ENCODE assay signal across 14 cellular contexts in genomic region chr1:162663086-162663485, GRCh38. TPM values are rescaled to one million over a fixed set of nuclear protein-coding genes. Genes with fewer than 3 reads are reported as not detected.
DNase-seq lines count a peak whose midpoint lies in the region; ATAC-seq and TF ChIP-seq lines count a peak whose summit lies in the region.
"Had no signal": no experiment of that assay in that cellular context is flagged by ENCODE, and none has a peak within 500 bp of the region (broad histone marks: within the 10 kb centered on the region; RNA-seq: fewer than 3 reads in every experiment).

No MANE protein-coding gene starts in this region.

- TF ChIP-seq CTCF in GM10266 (IDR thresholded peaks at IDR 0.05; ENCODE audit: control insufficient read depth, insufficient read depth, low read depth, missing control alignments) (no peak), testis (IDR thresholded peaks at IDR 0.05) (no peak), upper lobe of left lung (IDR thresholded peaks at IDR 0.05) (no peak), esophagus muscularis mucosa (IDR thresholded peaks at IDR 0.05) (no peak)

- no peak overlapping the region for H2BK15ac ChIP-seq in mesenchymal stem cell (ENCODE audit: low read depth, poor library complexity, severe bottlenecking)

- H3K36me3 ChIP-seq in mesenchymal stem cell (ENCODE audit: control insufficient read depth in 1 of 2, insufficient read depth in 2 of 2, low read depth in 1 of 2, low read length in 2 of 2) (peaks cover 8 to 53% of the 10 kb centered on the region in 2 experiments), testis (ENCODE audit: low read depth, missing control alignments) (no peaks in the 10 kb centered on the region), upper lobe of left lung (no peaks in the 10 kb centered on the region), esophagus muscularis mucosa (peaks cover 0 to 6% (median 2%) of the 10 kb centered on the region in 4 donors)
- H3K36me3 ChIP-seq: upper lobe of right lung had no signal

- no peak for TF ChIP-seq EP300 in upper lobe of left lung (IDR thresholded peaks at IDR 0.05)
- no peak for TF ChIP-seq EP300 in esophagus muscularis mucosa (IDR thresholded peaks at IDR 0.05)

- ATAC-seq in HG02588 (IDR thresholded peaks at IDR 0.05; ENCODE audit: unreplicated experiment) = peak; percentile 53
- no peak for ATAC-seq in upper lobe of left lung (ENCODE audit: low FRiP score in 2 of 2)
- ATAC-seq: activated T-helper 17 cell treated with anti-CD3 and anti-CD28 coated beads, Interleukin-2, amount 50 U/mL, for 72 hours; naive thymus-derived CD4-positive, alpha-beta T cell had no signal

- H2BK12ac ChIP-seq in mesenchymal stem cell (ENCODE audit: low read length in 2 of 2) = no peak overlapping the region

- H3K9me3 ChIP-seq in mesenchymal stem cell (ENCODE audit: control insufficient read depth, low read length) (no peaks in the 10 kb centered on the region), testis (no peaks in the 10 kb centered on the region), upper lobe of left lung (no peaks in the 10 kb centered on the region), esophagus muscularis mucosa (no peaks in the 10 kb centered on the region)
- H3K9me3 ChIP-seq: upper lobe of right lung had no signal

- no peak overlapping the region for H2BK5ac ChIP-seq in mesenchymal stem cell (ENCODE audit: low read depth, low read length, poor library complexity, severe bottlenecking)

- H3K4me2 ChIP-seq in mesenchymal stem cell (ENCODE audit: low read length, poor library complexity, severe bottlenecking) = no peak overlapping the region

- no peak overlapping the region for H3K4ac ChIP-seq in mesenchymal stem cell (ENCODE audit: low read depth in 1 of 2, low read length in 2 of 2)

- H4K91ac ChIP-seq in mesenchymal stem cell (ENCODE audit: low read length) = no peak overlapping the region

- no peak overlapping the region for H3K27ac ChIP-seq in mesenchymal stem cell (ENCODE audit: low read length, poor library complexity, severe bottlenecking)
- no peak overlapping the region for H3K27ac ChIP-seq in testis
- no peak overlapping the region for H3K27ac ChIP-seq in upper lobe of left lung
- H3K27ac ChIP-seq in esophagus muscularis mucosa (replicated peaks in 1 of 4) = peak overlapping the region in 1 of 4 donors; percentile 25
- H3K27ac ChIP-seq: upper lobe of right lung had no signal

- H3K9ac ChIP-seq in mesenchymal stem cell (ENCODE audit: low read length) = peak overlapping the region; percentile 69

- peaks cover 35% of the 10 kb centered on the region for H3K79me1 ChIP-seq in mesenchymal stem cell (replicated peaks; ENCODE audit: low read length, poor library complexity, severe bottlenecking)

- H3K23ac ChIP-seq in mesenchymal stem cell (ENCODE audit: low read length in 2 of 2) = no peak overlapping the region

- no peak overlapping the region for H4K8ac ChIP-seq in mesenchymal stem cell (ENCODE audit: low read length)

- no peak overlapping the region for H3K14ac ChIP-seq in mesenchymal stem cell (ENCODE audit: low read length in 2 of 2)

- DNase-seq in GM10266 (ENCODE audit: extremely low spot score) (peak; percentile 11), SK-MEL-5 (ENCODE audit: low read depth, low spot score) (peak; percentile 26), mesenchymal stem cell (peak; percentile 75), testis (no peak), upper lobe of left lung (no peak), anterior cingulate cortex (lab: John Stamatoyannopoulos, UW) (no peak), esophagus muscularis mucosa (ENCODE audit: extremely low spot score) (no peak)
- DNase-seq: central memory CD4-positive, alpha-beta T cell; GF-D8; naive thymus-derived CD4-positive, alpha-beta T cell; SHP77 treated with DMSO at 0.1 percent for 48 hours; upper lobe of right lung had no signal

- intact Hi-C loops in testis (cut with DNase I; ENCODE audit: low total_unique reads) (no loop called here), esophagus muscularis mucosa (cut with DNase I) (no loop called here)

- H3K4me1 ChIP-seq in mesenchymal stem cell (ENCODE audit: control insufficient read depth, insufficient read depth, low read depth, low read length) (peaks cover 4% of the 10 kb centered on the region), testis (no peaks in the 10 kb centered on the region), upper lobe of left lung (peaks cover 0 to 8% (median 3%) of the 10 kb centered on the region in 4 donors), esophagus muscularis mucosa (peaks cover 5 to 58% (median 52%) of the 10 kb centered on the region in 4 donors)
- H3K4me1 ChIP-seq: upper lobe of right lung had no signal

- TF ChIP-seq POLR2A in testis (IDR thresholded peaks at IDR 0.05) (no peak), upper lobe of left lung (IDR thresholded peaks at IDR 0.05) (no peak), esophagus muscularis mucosa (IDR thresholded peaks at IDR 0.05; ENCODE audit: low read depth) (no peak)

- H3K27me3 ChIP-seq in mesenchymal stem cell (ENCODE audit: control insufficient read depth in 1 of 2, insufficient read depth in 1 of 2, low read length in 2 of 2) = no peaks in the 10 kb centered on the region
- H3K27me3 ChIP-seq in testis = no peaks in the 10 kb centered on the region
- H3K27me3 ChIP-seq in upper lobe of left lung = no peaks in the 10 kb centered on the region
- H3K27me3 ChIP-seq in esophagus muscularis mucosa = no peaks in the 10 kb centered on the region
- H3K27me3 ChIP-seq: upper lobe of right lung had no signal

- in situ Hi-C loops in SK-MEL-5 (cut with HindIII; ENCODE audit: low pct_unique_long_range_greater_than_20kb, low sequenced_read_pairs) = no loop called here

- H2AFZ ChIP-seq in mesenchymal stem cell (ENCODE audit: low read depth, low read length) = no peak overlapping the region

- peak overlapping the region in 1 of 2 experiments; percentile 29 for H3K4me3 ChIP-seq in mesenchymal stem cell (ENCODE audit: insufficient read depth in 1 of 2, low read depth in 1 of 2, low read length in 2 of 2)
- H3K4me3 ChIP-seq in testis = no peak overlapping the region
- H3K4me3 ChIP-seq in upper lobe of left lung = no peak overlapping the region
- no peak overlapping the region for H3K4me3 ChIP-seq in esophagus muscularis mucosa
- H3K4me3 ChIP-seq: upper lobe of right lung had no signal

- H3K18ac ChIP-seq in mesenchymal stem cell (ENCODE audit: low read depth in 1 of 2, low read length in 2 of 2) = no peak overlapping the region

- no peak overlapping the region for H2AK5ac ChIP-seq in mesenchymal stem cell (ENCODE audit: low read length, severe bottlenecking)

- no peak overlapping the region for H2BK120ac ChIP-seq in mesenchymal stem cell (ENCODE audit: low read depth, low read length)

RNA-seq across cellular contexts. Expression of gene DDR2, which starts 30.8 kb away (rescaled TPM):
- total RNA-seq in SK-MEL-5 (2014; rRNA removed; shearing (Covaris generic)) = 31.2 and 32.8 TPM in 2 replicates
- polyA plus RNA-seq in SK-MEL-5 (2015; cell fraction: cytosol; rRNA removed) = 34.9 and 48.6 TPM in 2 replicates
- 53.8 and 55.6 TPM in 2 replicates for polyA plus RNA-seq in SK-MEL-5 (2015; cell fraction: nucleus; rRNA removed)
- 25.2 TPM for polyA plus RNA-seq in mesenchymal stem cell (2013, experiment 1 of 2)
- polyA plus RNA-seq in mesenchymal stem cell (2013, experiment 2 of 2) = 23.9 TPM
- total RNA-seq in testis = 1 to 10 TPM; 9.0 to 9.2 TPM
- polyA plus RNA-seq in testis (ENCODE audit: insufficient read depth, low read depth, low replicate concordance) = 13.2 TPM
- 10 to 100 TPM; 10.5 to 53.3 (median 23.0) TPM for total RNA-seq in upper lobe of left lung
- 100 to 1,000 TPM; 143 to 194 (median 175) TPM for total RNA-seq in esophagus muscularis mucosa
- polyA plus RNA-seq: naive thymus-derived CD4-positive, alpha-beta T cell had no signal

Comparison
In these comparisons a context has a peak if more than half of its experiments do, and no peak if none do; other contexts are left out.
1. DNase-seq: peak in GM10266 (single experiment), SK-MEL-5 (single experiment) and mesenchymal stem cell (single experiment); none in testis (single experiment), upper lobe of left lung (0 of 2), anterior cingulate cortex (0 of 58) and esophagus muscularis mucosa (single experiment).